ENCODE assay signal across 17 cellular contexts in the genomic region with DNA sequence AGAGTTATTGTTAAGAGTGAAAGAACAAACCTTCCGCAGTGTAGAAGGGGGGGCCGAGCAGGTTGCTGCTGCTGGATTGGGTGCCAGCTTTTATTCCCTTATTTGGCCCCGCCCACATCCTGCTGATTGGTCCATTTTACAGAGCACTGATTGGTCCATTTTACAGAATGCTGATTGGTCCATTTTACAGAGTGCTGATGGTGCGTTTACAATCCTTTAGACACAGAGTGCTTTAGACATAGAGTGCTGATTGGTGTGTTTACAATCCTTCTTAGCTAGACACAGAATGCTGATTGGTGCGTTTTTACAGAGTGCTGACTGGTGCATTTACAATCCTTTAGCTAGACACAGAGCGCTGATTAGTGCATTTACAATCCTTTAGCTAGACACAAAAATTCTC. TPM values are rescaled to one million over a fixed set of nuclear protein-coding genes. Genes with fewer than 3 reads are reported as not detected.
"Had no signal": no experiment of that assay in that cellular context is flagged by ENCODE, and none has a peak within 500 bp of the region (broad histone marks: within the 10 kb centered on the region; RNA-seq: fewer than 3 reads in every experiment).

No MANE protein-coding gene starts in this region.

RNA-seq across cellular contexts. Expression of gene PDCL2, which starts 40.1 kb away (rescaled TPM):
- total RNA-seq: dermis blood vessel endothelial cell; endothelial cell of umbilical vein; epithelial cell of proximal tubule; gastrocnemius medialis; glomerular endothelial cell; heart right ventricle; kidney epithelial cell; left cardiac atrium; left lung; left ventricle myocardium superior; lower leg skin; lower lobe of right lung; lung microvascular endothelial cell; mononuclear cell; mucosa of gallbladder; naive thymus-derived CD4-positive, alpha-beta T cell had no signal
- polyA plus RNA-seq: endothelial cell of umbilical vein; heart right ventricle; keratinocyte; naive thymus-derived CD4-positive, alpha-beta T cell had no signal
